Comparison of ENCODE assay signal across 25 cellular contexts in the genomic region with DNA sequence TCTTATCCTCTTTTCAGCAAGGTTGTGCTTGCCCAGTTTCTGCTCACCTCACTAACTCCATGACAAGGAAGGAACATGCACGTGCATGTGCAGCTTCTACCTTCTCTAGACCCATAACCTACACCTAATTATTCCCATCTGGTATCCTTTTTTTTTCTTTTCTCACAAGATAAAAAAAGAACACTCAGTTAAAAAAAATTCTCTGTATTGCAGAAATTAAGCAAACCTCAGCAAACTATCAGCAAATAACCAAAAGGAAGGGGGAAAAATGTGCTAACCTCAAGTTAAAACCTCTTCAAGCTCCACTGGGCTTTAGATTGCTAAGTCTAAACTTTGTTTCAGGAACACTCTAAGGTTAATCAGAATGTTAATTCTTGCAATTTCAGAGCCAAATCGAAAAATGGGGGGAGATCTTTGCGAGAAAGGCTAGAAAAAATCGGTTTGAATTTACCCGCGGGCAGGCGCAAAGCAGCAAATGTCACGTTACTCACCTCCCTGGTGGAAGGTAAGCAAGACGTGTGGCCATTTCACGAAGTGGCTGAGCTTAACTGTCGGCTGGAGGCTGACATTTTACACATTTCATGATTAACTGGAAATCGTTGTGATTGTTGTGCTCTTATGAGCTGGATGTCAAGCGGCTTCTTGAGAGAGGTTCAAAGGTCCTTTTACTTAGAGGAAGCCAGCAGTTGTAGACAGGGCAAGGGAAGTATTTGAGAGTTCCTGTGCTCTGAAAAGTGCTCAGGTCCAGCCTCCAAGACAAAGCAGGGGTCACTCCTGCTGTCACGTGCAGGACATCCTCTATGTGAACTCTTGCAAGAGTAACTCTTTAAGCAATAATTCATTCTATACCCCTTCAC. TPM values are rescaled to one million over a fixed set of nuclear protein-coding genes. Genes with fewer than 3 reads are reported as not detected.
DNase-seq lines count a peak whose midpoint lies in the region; ATAC-seq, FAIRE-seq and TF ChIP-seq lines count a peak whose summit lies in the region.
"Had no signal": no experiment of that assay in that cellular context is flagged by ENCODE, and none has a peak within 500 bp of the region (broad histone marks: within the 10 kb centered on the region; RNA-seq: fewer than 3 reads in every experiment).

No MANE protein-coding gene starts in this region.

- H4K20me1 ChIP-seq in GM12878 (ENCODE audit: control insufficient read depth, insufficient read depth): no peaks in the 10 kb centered on the region
- no peaks in the 10 kb centered on the region; the same call in 1 of the 2 replicates for H4K20me1 ChIP-seq in HepG2 (ENCODE audit: insufficient read depth, low read length)

- no peaks in the 10 kb centered on the region for H3K79me2 ChIP-seq in GM12878 (ENCODE audit: control insufficient read depth, insufficient read depth, low read length)
- H3K79me2 ChIP-seq in HepG2 (ENCODE audit: insufficient read depth, low read length): no peaks in the 10 kb centered on the region

- CTCF ChIA-PET in GM12878 (lab: Yijun Ruan, JAX) (no interaction called here), HepG2 (lab: Yijun Ruan, JAX; ENCODE audit: low intra/inter-chr PET ratio, low total read pairs) (no interaction called here)

- TF ChIP-seq POLR2A in GM12878 (IDR thresholded peaks at IDR 0.05; ENCODE audit: low read depth, low read length): no peak
- TF ChIP-seq POLR2A in HepG2 (IDR thresholded peaks at IDR 0.05; ENCODE audit: insufficient read depth in 1 of 2, low read depth in 2 of 2, low read length in 2 of 2): no peak

- H3K27me3 ChIP-seq in GM12878 (replicated peaks in 1 of 2; ENCODE audit: control insufficient read depth in 2 of 2, insufficient read depth in 2 of 2, low read length in 1 of 2): peaks cover 1 to 16% of the 10 kb centered on the region in 2 experiments; a peak in 3 of 4 replicates
- peaks cover 0 to 42% of the 10 kb centered on the region in 2 experiments; a peak in 3 of 5 replicates for H3K27me3 ChIP-seq in HepG2 (ENCODE audit: control insufficient read depth in 1 of 2, insufficient read depth in 2 of 2, low read length in 2 of 2)
- H3K27me3 ChIP-seq in small intestine (ENCODE audit: control insufficient read depth in 2 of 2, insufficient read depth in 2 of 2, low read length in 2 of 2): peaks cover 13 to 56% of the 10 kb centered on the region in 2 donors
- H3K27me3 ChIP-seq in left lung: peaks cover 69 to 100% of the 10 kb centered on the region in 2 donors

- TF ChIP-seq EP300 in GM12878 (IDR thresholded peaks at IDR 0.05; ENCODE audit: borderline replicate concordance in 1 of 2, control insufficient read depth in 1 of 2, low read depth in 2 of 2, low read length in 2 of 2) (no peak), HepG2 (IDR thresholded peaks at IDR 0.05; ENCODE audit: low read depth in 2 of 2, low read length in 2 of 2) (no peak), HepG2 (CRISPR knock-in tag; IDR thresholded peaks at IDR 0.05; ENCODE audit: borderline replicate concordance) (no peak)

- intact Hi-C loops in GM12878 (cut with micrococcal nuclease; ENCODE audit: unreplicated experiment): no loop called here
- intact Hi-C loops in HepG2 (cut with micrococcal nuclease; ENCODE audit: unreplicated experiment): no loop called here
- intact Hi-C loops in left lung (cut with DNase I): no loop called here

- peak; percentile 76 for DNase-seq in NCI-H2171 treated with DMSO at 0.1 percent for 48 hours (lab: John Stamatoyannopoulos, UW)
- DNase-seq in GM12878 (ENCODE audit: low read depth, low spot score): no peak
- DNase-seq in HepG2 (ENCODE audit: low spot score): peak; percentile 7
- DNase-seq in small intestine: peak; percentile 5
- no peak for DNase-seq in left lung
- DNase-seq: CD4-positive, alpha-beta T cell; COR-L47; DND-41; MG63; NCI-H1048; NCI-H1417 treated with DMSO at 0.1 percent for 48 hours; NCI-H187; NCI-H2107; NCI-H446; NCI-H526; OCI-M1; SK-N-SH had no signal

- no peak overlapping the region for H3K27ac ChIP-seq in GM12878 (ENCODE audit: control insufficient read depth, insufficient read depth)
- H3K27ac ChIP-seq in HepG2 (ENCODE audit: extremely low read length, insufficient read depth, low read length): no peak overlapping the region
- H3K27ac ChIP-seq in small intestine (ENCODE audit: low read depth in 1 of 2, low read length in 1 of 2): no peak overlapping the region
- H3K27ac ChIP-seq in left lung: no peak overlapping the region

- H3K4me1 ChIP-seq in GM12878 (ENCODE audit: control insufficient read depth, insufficient read depth, low read length) (no peaks in the 10 kb centered on the region), HepG2 (ENCODE audit: insufficient read depth, low read length) (peaks cover 7% of the 10 kb centered on the region; the same call in 1 of the 2 replicates), small intestine (ENCODE audit: control insufficient read depth in 2 of 2, insufficient read depth in 1 of 2, low read depth in 1 of 2, low read length in 1 of 2) (no peaks in the 10 kb centered on the region), left lung (no peaks in the 10 kb centered on the region)

- H3K4me2 ChIP-seq in GM12878 (ENCODE audit: control insufficient read depth, insufficient read depth) (no peak overlapping the region), HepG2 (ENCODE audit: low read depth, low read length) (peak overlapping the region; percentile 33)
- H3K4me2 ChIP-seq: SK-N-SH had no signal

- SMC1A ChIA-PET in GM12878 (lab: Charles Lee; ENCODE audit: uncharacterized antibody, unreplicated experiment): interaction anchor here (0.8 to 2.5 kb wide), 2 partner anchors 9 to 68 kb away, joined by 3 to 6 read pairs; no protein-coding TSS in a partner anchor

- ATAC-seq in GM12878 (peak; percentile 27; the same call in 1 of the 3 replicates), HepG2 (peak; percentile 79), left lung (no peak), HG02571 (IDR thresholded peaks at IDR 0.05; ENCODE audit: unreplicated experiment) (no peak), GM19023 (IDR thresholded peaks at IDR 0.05; ENCODE audit: unreplicated experiment) (no peak)
- ATAC-seq: Right ventricle myocardium inferior had no signal

- in situ Hi-C loops in GM12878 (cut with MboI) (no loop called here), HepG2 (cut with HindIII; ENCODE audit: extremely low pct_ligation_motif_present, low pct_unique_long_range_greater_than_20kb) (no loop called here)

- no peak overlapping the region for H3K9ac ChIP-seq in GM12878 (ENCODE audit: control insufficient read depth, insufficient read depth, low read length)
- no peak overlapping the region for H3K9ac ChIP-seq in HepG2 (ENCODE audit: insufficient read depth, low read depth, low read length)
- H3K9ac ChIP-seq: SK-N-SH had no signal

- H3K36me3 ChIP-seq in GM12878 (ENCODE audit: control insufficient read depth in 2 of 2, insufficient read depth in 2 of 2, low read length in 1 of 2) (no peaks in the 10 kb centered on the region), HepG2 (replicated peaks in 1 of 2; ENCODE audit: control insufficient read depth in 1 of 2, insufficient read depth in 2 of 2, low read length in 2 of 2) (no peaks in the 10 kb centered on the region), small intestine (ENCODE audit: control insufficient read depth in 2 of 2, insufficient read depth in 2 of 2, low read length in 2 of 2) (no peaks in the 10 kb centered on the region), left lung (no peaks in the 10 kb centered on the region)
- H3K36me3 ChIP-seq: MG63 had no signal

- TF ChIP-seq CTCF in GM12878 (IDR thresholded peaks at IDR 0.05 in 2 of 3, conservative IDR thresholded peaks at IDR 0.05 in 1 of 3; ENCODE audit: control insufficient read depth in 2 of 3, extremely low read depth in 1 of 3, insufficient read depth in 1 of 3, low read depth in 3 of 3, low read length in 3 of 3): no peak
- no peak for TF ChIP-seq CTCF in HepG2 (CRISPR knock-in tag; IDR thresholded peaks at IDR 0.05)
- TF ChIP-seq CTCF in left lung (IDR thresholded peaks at IDR 0.05): no peak

- TF ChIP-seq RAD21 in GM12878 (IDR thresholded peaks at IDR 0.05; ENCODE audit: insufficient read depth, low read depth, low read length) (no peak), HepG2 (CRISPR knock-in tag; IDR thresholded peaks at IDR 0.05) (no peak)

- no peak overlapping the region for H2AFZ ChIP-seq in GM12878 (ENCODE audit: control insufficient read depth, low read depth, low read length)
- peak overlapping the region; percentile 51 for H2AFZ ChIP-seq in HepG2 (ENCODE audit: low read length)

- BruUV-seq in GM12878 (replicated peaks; lab: Mats Ljungman, UMichigan) (no TSS peak), HepG2 (replicated peaks; lab: Mats Ljungman, UMichigan) (no TSS peak)

- FAIRE-seq in GM12878 (lab: Jason Lieb, UNC) (no peak), HepG2 (lab: Jason Lieb, UNC) (no peak), small intestine (lab: Jason Lieb, UNC) (no peak)
- FAIRE-seq: GM12891, H54, RCC 7860 had no signal

- RAD21 ChIA-PET in GM12878 (lab: Charles Lee; ENCODE audit: unreplicated experiment): no interaction called here

- WGBS in GM12878 (ENCODE audit: insufficient coverage, insufficient replicate concordance, low lambda C conversion rate, missing lambda C conversion rate): 20% methylated on average over 14 of the region's 14 CpGs
- WGBS in HepG2 (ENCODE audit: low lambda C conversion rate): 3% methylated on average over 14 of the region's 14 CpGs
- WGBS in small intestine, 3 donors: 6 to 7% (median 7%) methylated on average over 14 of the region's 14 CpGs

- POLR2A ChIA-PET in GM12878 (lab: Charles Lee): no interaction called here
- POLR2A ChIA-PET in HepG2 (lab: Yijun Ruan, JAX): no interaction called here

- no peaks in the 10 kb centered on the region for H3K9me3 ChIP-seq in GM12878 (replicated peaks; ENCODE audit: control insufficient read depth, insufficient read depth, low read length)
- no peaks in the 10 kb centered on the region for H3K9me3 ChIP-seq in HepG2 (ENCODE audit: low read length)
- H3K9me3 ChIP-seq in small intestine (ENCODE audit: control insufficient read depth, low read depth): no peaks in the 10 kb centered on the region
- H3K9me3 ChIP-seq in left lung: no peaks in the 10 kb centered on the region
- H3K9me3 ChIP-seq: MG63, SK-N-SH had no signal

- H3K4me3 ChIP-seq in GM12878: no peak overlapping the region
- no peak overlapping the region for H3K4me3 ChIP-seq in HepG2 (replicated peaks in 1 of 3; ENCODE audit: insufficient read depth in 1 of 3, low read depth in 2 of 3, low read length in 3 of 3)
- no peak overlapping the region for H3K4me3 ChIP-seq in small intestine (ENCODE audit: low read depth in 1 of 2, low read length in 2 of 2)
- H3K4me3 ChIP-seq in left lung: no peak overlapping the region
- H3K4me3 ChIP-seq: MG63 had no signal

RNA-seq across cellular contexts. Expression of gene TFAP2B, which starts 19.1 kb away (rescaled TPM):
- total RNA-seq in GM12878 (2013; cell fraction: nucleolus; rRNA removed): not detected in 2 replicates
- total RNA-seq in GM12878 (2014; rRNA removed) (not detected in 2 replicates), GM12878 (2014; rRNA removed; fragmentation: Illumina TruSeq; extraction: Trizol) (0.32 TPM in 1 of 2 replicates, not detected in the other), GM12878 (2021) (0.03 and 0.08 TPM in 2 replicates), HepG2 (2016; rRNA removed; fragmentation: Illumina TruSeq; extraction: Trizol) (not detected in 2 replicates), left lung (under 1 TPM in 1 of 2 donors, not detected in 1; 0.82 TPM)
- polyA plus RNA-seq in GM12878 (2011; ENCODE audit: low read depth): not detected
- polyA plus RNA-seq in GM12878 (2011; rRNA removed) (0.13 and 0.15 TPM in 2 replicates), GM12878 (2014; fragmentation: Illumina TruSeq; extraction: Trizol) (0.03 and 0.07 TPM in 2 replicates), GM12878 (2014; fragmentation: Nextera tagmentation; extraction: Ambion mirVana) (not detected), GM12878 (2014; rRNA removed) (0.03 and 0.11 TPM in 2 replicates), GM12878 (2016; fragmentation: Nextera tagmentation; extraction: Ambion mirVana) (under 1 TPM in 1 of 2 experiments, not detected in 1; 0.15 TPM), HepG2 (2011; rRNA removed) (not detected in 2 replicates), small intestine (not detected)
- 0.24 and 0.28 TPM in 2 replicates for polyA plus RNA-seq in GM12878 (2011; cell fraction: cytosol; rRNA removed)
- polyA plus RNA-seq in GM12878 (2011; cell fraction: nucleus; rRNA removed): 0.70 and 0.79 TPM in 2 replicates
- 0.12 and 0.13 TPM in 2 replicates for polyA plus RNA-seq in GM12878 (2012)
- polyA minus RNA-seq in GM12878 (2011; rRNA and poly(A)+ RNA removed): 0.07 and 0.31 TPM in 2 replicates
- polyA minus RNA-seq in GM12878 (2011; cell fraction: cytosol; rRNA and poly(A)+ RNA removed): 0.94 TPM in 1 of 2 replicates, not detected in the other
- 0.12 and 0.29 TPM in 2 replicates for polyA minus RNA-seq in GM12878 (2011; cell fraction: nucleus; rRNA and poly(A)+ RNA removed)
- not detected in 2 replicates for total RNA-seq in HepG2 (2016; cell fraction: cytosol; rRNA removed; fragmentation: Illumina TruSeq; extraction: Trizol; ENCODE audit: low read depth)
- total RNA-seq in HepG2 (2016; cell fraction: insoluble cytoplasmic fraction; rRNA removed; fragmentation: Illumina TruSeq; extraction: Trizol): not detected in 2 replicates
- total RNA-seq in HepG2 (2016; cell fraction: membrane; rRNA removed; fragmentation: Illumina TruSeq; extraction: Trizol): not detected in 2 replicates
- not detected in 2 replicates for total RNA-seq in HepG2 (2016; cell fraction: nucleus; rRNA removed; fragmentation: Illumina TruSeq; extraction: Trizol)
- polyA plus RNA-seq in HepG2 (2011; cell fraction: cytosol; rRNA removed): not detected in 2 replicates
- not detected in 2 replicates for polyA plus RNA-seq in HepG2 (2011; cell fraction: nucleus; rRNA removed)
- not detected in 2 replicates for polyA plus RNA-seq in HepG2 (2012)
- not detected in 2 replicates for polyA plus RNA-seq in HepG2 (2016; cell fraction: cytosol; fragmentation: Illumina TruSeq; extraction: Trizol; ENCODE audit: low read depth)
- not detected in 2 replicates for polyA plus RNA-seq in HepG2 (2016; cell fraction: insoluble cytoplasmic fraction; fragmentation: Illumina TruSeq; extraction: Trizol; ENCODE audit: low read depth)
- not detected in 2 replicates for polyA plus RNA-seq in HepG2 (2016; cell fraction: membrane; fragmentation: Illumina TruSeq; extraction: Trizol; ENCODE audit: low read depth)
- polyA plus RNA-seq in HepG2 (2016; cell fraction: nucleus; fragmentation: Illumina TruSeq; extraction: Trizol; ENCODE audit: insufficient read depth, low read depth): not detected in 2 replicates
- not detected in 2 replicates for polyA minus RNA-seq in HepG2 (2011; rRNA and poly(A)+ RNA removed; ENCODE audit: low replicate concordance)
- not detected in 2 replicates for polyA minus RNA-seq in HepG2 (2011; cell fraction: cytosol; rRNA and poly(A)+ RNA removed)
- polyA minus RNA-seq in HepG2 (2011; cell fraction: nucleus; rRNA and poly(A)+ RNA removed): not detected in 2 replicates
- total RNA-seq: CD4-positive, alpha-beta T cell; LHCN-M2 had no signal
- polyA plus RNA-seq: BJ had no signal

Comparison
In these comparisons a context has a peak if more than half of its experiments do, and no peak if none do; other contexts are left out.
1. DNase-seq: peak in NCI-H2171 treated with DMSO at 0.1 percent for 48 hours (single experiment), HepG2 (single experiment) and small intestine (single experiment); none in GM12878 (single experiment) and left lung (0 of 2).
2. ATAC-seq: peak in GM12878 (single experiment) and HepG2 (single experiment); none in left lung (single experiment), HG02571 (single experiment) and GM19023 (single experiment).